Comparison of ENCODE assay signal across 19 cellular contexts in the genomic region with DNA sequence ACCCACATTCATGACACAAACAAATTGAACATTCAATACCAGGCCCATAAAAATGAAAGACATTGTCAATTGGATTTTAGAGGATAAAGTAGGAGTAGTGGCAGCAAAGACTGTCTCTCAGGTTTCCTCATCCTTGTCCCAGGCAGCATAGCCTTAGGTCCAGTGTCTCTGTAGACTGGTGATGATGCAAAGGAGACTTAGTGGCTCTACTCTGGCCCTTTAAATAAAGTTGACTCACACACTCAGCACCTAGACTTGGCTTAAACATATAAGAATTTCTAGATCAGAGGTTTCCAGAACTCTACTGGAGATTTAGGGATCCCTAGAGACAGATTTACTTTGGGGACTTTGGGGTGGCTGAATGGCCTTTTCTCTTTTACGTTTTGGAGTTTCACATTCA.
"Had no signal": no experiment of that assay in that cellular context is flagged by ENCODE, and none has a peak within 500 bp of the region (broad histone marks: within the 10 kb centered on the region; RNA-seq: fewer than 3 reads in every experiment).

No MANE protein-coding gene starts in this region.

- H3K27ac ChIP-seq: esophagus squamous epithelium, gastrocnemius medialis, heart right ventricle, sigmoid colon, stomach, thoracic aorta, transverse colon had no signal

- DNase-seq: cortex of kidney; dorsolateral prefrontal cortex; effector CD8-positive, alpha-beta T cell; esophagus squamous epithelium; gastrocnemius medialis; heart right ventricle; hypothalamus; kidney glomerular epithelial cell; mesendoderm; naive B cell; sigmoid colon; small intestine; stimulated activated CD4-positive, alpha-beta T cell treated with anti-CD3 and anti-CD28 coated beads, Interleukin-12 subunit alpha, Interleukin-12 subunit beta, amount 100 ng/mL, for 4 hours; stimulated activated naive CD4-positive, alpha-beta T cell; stomach; substantia nigra; transverse colon had no signal

- H3K36me3 ChIP-seq: esophagus squamous epithelium, gastrocnemius medialis, heart right ventricle, sigmoid colon, stomach, thoracic aorta, transverse colon had no signal

- H3K4me1 ChIP-seq: esophagus squamous epithelium, gastrocnemius medialis, heart right ventricle, sigmoid colon, stomach, transverse colon had no signal

- FAIRE-seq: islet of Langerhans, small intestine had no signal

- H3K9me3 ChIP-seq: esophagus squamous epithelium, gastrocnemius medialis, heart right ventricle, sigmoid colon, stomach, thoracic aorta, transverse colon had no signal

- ATAC-seq: heart right ventricle had no signal

- H3K27me3 ChIP-seq: dorsolateral prefrontal cortex, esophagus squamous epithelium, gastrocnemius medialis, heart right ventricle, sigmoid colon, stomach, transverse colon had no signal

- H3K4me3 ChIP-seq: dorsolateral prefrontal cortex, esophagus squamous epithelium, gastrocnemius medialis, heart right ventricle, sigmoid colon, stomach, thoracic aorta, transverse colon had no signal
